Comparison of ENCODE assay signal across 14 cellular contexts in genomic region chr12:9240776-9241175, GRCh38. TPM values are rescaled to one million over a fixed set of nuclear protein-coding genes. Genes with fewer than 3 reads are reported as not detected.
DNase-seq lines count a peak whose midpoint lies in the region; ATAC-seq and TF ChIP-seq lines count a peak whose summit lies in the region.
"Had no signal": no experiment of that assay in that cellular context is flagged by ENCODE, and none has a peak within 500 bp of the region (broad histone marks: within the 10 kb centered on the region; RNA-seq: fewer than 3 reads in every experiment).

No MANE protein-coding gene starts in this region.

- H3K4me1 ChIP-seq in lower lobe of right lung (no peaks in the 10 kb centered on the region), neural progenitor cell (no peaks in the 10 kb centered on the region)

- TF ChIP-seq CTCF in lower lobe of right lung (IDR thresholded peaks at IDR 0.05) (no peak), neural progenitor cell (IDR thresholded peaks at IDR 0.05) (no peak)

- peaks cover 33% of the 10 kb centered on the region for H3K4me1 Mint-ChIP-seq in activated T-cell treated with anti-CD3 and anti-CD28 coated beads, Interleukin-2, amount 50 U/mL, for 4 hours (ENCODE audit: low read depth)
- H3K4me1 Mint-ChIP-seq in activated T-helper 17 cell treated with anti-CD3 and anti-CD28 coated beads, Interleukin-2, amount 50 U/mL, for 72 hours, result peaks cover 16% of the 10 kb centered on the region
- no peaks in the 10 kb centered on the region for H3K4me1 Mint-ChIP-seq in neural progenitor cell

- H3K27me3 ChIP-seq in lower lobe of right lung (ENCODE audit: low read depth), result no peaks in the 10 kb centered on the region
- H3K27me3 ChIP-seq in neural progenitor cell, result no peaks in the 10 kb centered on the region

- intact Hi-C loops in lower lobe of right lung (cut with DNase I), result no loop called here

- no peak for ATAC-seq in activated T-cell treated with anti-CD3 and anti-CD28 coated beads, Interleukin-2, amount 50 U/mL, for 4 hours
- ATAC-seq in activated T-helper 17 cell treated with anti-CD3 and anti-CD28 coated beads, Interleukin-2, amount 50 U/mL, for 72 hours (replicated peaks), result no peak
- ATAC-seq in lower lobe of right lung, result no peak

- DNase-seq in activated T-cell treated with anti-CD3 and anti-CD28 coated beads, Interleukin-2, amount 50 U/mL, for 4 hours, result no peak
- no peak for DNase-seq in activated T-cell treated with anti-CD3 and anti-CD28 coated beads, Interleukin-2, amount 50 U/mL, for 48 hours
- DNase-seq in lower lobe of right lung (no peak), superior temporal gyrus (ENCODE audit: extremely low spot score) (peak; percentile 49), SHP77 (lab: John Stamatoyannopoulos, UW) (no peak), NCI-H526 treated with DMSO at 0.1 percent for 48 hours (lab: John Stamatoyannopoulos, UW) (no peak), neural progenitor cell (ENCODE audit: low spot score) (no peak)
- DNase-seq: DMS79, NCI-H2029 treated with DMSO at 0.1 percent for 48 hours had no signal

- H3K79me2 ChIP-seq in neural progenitor cell (ENCODE audit: low read depth), result no peaks in the 10 kb centered on the region

- peaks cover 2% of the 10 kb centered on the region for H3K36me3 Mint-ChIP-seq in activated T-cell treated with anti-CD3 and anti-CD28 coated beads, Interleukin-2, amount 50 U/mL, for 4 hours (ENCODE audit: insufficient read depth)
- peaks cover 5% of the 10 kb centered on the region for H3K36me3 Mint-ChIP-seq in activated T-helper 17 cell treated with anti-CD3 and anti-CD28 coated beads, Interleukin-2, amount 50 U/mL, for 72 hours (ENCODE audit: low read depth)
- H3K36me3 Mint-ChIP-seq in neural progenitor cell, result no peaks in the 10 kb centered on the region
- H3K36me3 Mint-ChIP-seq: type B pancreatic cell had no signal

- no peak overlapping the region for H2AFZ ChIP-seq in neural progenitor cell (replicated peaks)

- no peaks in the 10 kb centered on the region for H3K9me3 Mint-ChIP-seq in activated T-cell treated with anti-CD3 and anti-CD28 coated beads, Interleukin-2, amount 50 U/mL, for 4 hours
- H3K9me3 Mint-ChIP-seq in activated T-helper 17 cell treated with anti-CD3 and anti-CD28 coated beads, Interleukin-2, amount 50 U/mL, for 72 hours, result no peaks in the 10 kb centered on the region
- H3K9me3 Mint-ChIP-seq in neural progenitor cell, result no peaks in the 10 kb centered on the region
- H3K9me3 Mint-ChIP-seq: type B pancreatic cell had no signal

- no peaks in the 10 kb centered on the region for H3F3A ChIP-seq in neural progenitor cell (ENCODE audit: low read depth)

- peak overlapping the region; percentile 53 for H3K4me3 ChIP-seq in lower lobe of right lung
- H3K4me3 ChIP-seq in neural progenitor cell, result no peak overlapping the region

- H3K4me3 Mint-ChIP-seq in activated T-cell treated with anti-CD3 and anti-CD28 coated beads, Interleukin-2, amount 50 U/mL, for 4 hours, result peak overlapping the region; percentile 83
- peak overlapping the region; percentile 93 for H3K4me3 Mint-ChIP-seq in activated T-helper 17 cell treated with anti-CD3 and anti-CD28 coated beads, Interleukin-2, amount 50 U/mL, for 72 hours
- H3K4me3 Mint-ChIP-seq in neural progenitor cell, result no peak overlapping the region

- no peak overlapping the region for H3K9ac ChIP-seq in neural progenitor cell

- no peak overlapping the region for H3K4me2 ChIP-seq in neural progenitor cell

- H3K36me3 ChIP-seq in lower lobe of right lung (no peaks in the 10 kb centered on the region), neural progenitor cell (no peaks in the 10 kb centered on the region)

- H4K20me1 ChIP-seq in neural progenitor cell (ENCODE audit: low read depth), result no peaks in the 10 kb centered on the region

- peak overlapping the region; percentile 78 for H3K27ac ChIP-seq in lower lobe of right lung
- no peak overlapping the region for H3K27ac ChIP-seq in neural progenitor cell

- H3K27ac Mint-ChIP-seq in activated T-helper 17 cell treated with anti-CD3 and anti-CD28 coated beads, Interleukin-2, amount 50 U/mL, for 72 hours, result no peak overlapping the region
- H3K27ac Mint-ChIP-seq in neural progenitor cell, result no peak overlapping the region
- H3K27ac Mint-ChIP-seq: type B pancreatic cell had no signal

- H3K9me3 ChIP-seq in lower lobe of right lung (no peaks in the 10 kb centered on the region), neural progenitor cell (ENCODE audit: low read depth) (no peaks in the 10 kb centered on the region)

- no peaks in the 10 kb centered on the region for H3K27me3 Mint-ChIP-seq in activated T-cell treated with anti-CD3 and anti-CD28 coated beads, Interleukin-2, amount 50 U/mL, for 4 hours (ENCODE audit: low read depth)
- H3K27me3 Mint-ChIP-seq in activated T-helper 17 cell treated with anti-CD3 and anti-CD28 coated beads, Interleukin-2, amount 50 U/mL, for 72 hours, result peaks cover 3% of the 10 kb centered on the region
- no peaks in the 10 kb centered on the region for H3K27me3 Mint-ChIP-seq in neural progenitor cell (ENCODE audit: insufficient read depth, low read depth)

RNA-seq across cellular contexts. Expression of gene PZP, which starts 32.6 kb away (rescaled TPM):
- not detected for total RNA-seq in activated T-cell treated with anti-CD3 and anti-CD28 coated beads, Interleukin-2, amount 50 U/mL, for 4 hours
- total RNA-seq in activated T-helper 17 cell treated with anti-CD3 and anti-CD28 coated beads, Interleukin-2, amount 50 U/mL, for 72 hours, result not detected
- total RNA-seq in lower lobe of right lung (2.7 TPM), neural progenitor cell (ENCODE audit: low replicate concordance) (not detected in 2 replicates)
- total RNA-seq: chondrocyte, myocyte, SK-MEL-5 had no signal
